1 cellular context compared by ENCODE assay signal in genomic region chr2:64722645-64723044, GRCh38.
TF ChIP-seq lines count a peak whose summit lies in the region.

No MANE protein-coding gene starts in this region.

TF ChIP-seq in K562, 482 proteins besides CTCF, POLR2A, EP300 and RAD21 (continued from another document and continues in another):
- TF ChIP-seq HOMEZ (CRISPR knock-in tag; IDR thresholded peaks at IDR 0.05) (no peak), CHD1 (IDR thresholded peaks at IDR 0.05; ENCODE audit: low read length) (no peak), TCF15 (CRISPR knock-in tag; IDR thresholded peaks at IDR 0.05) (no peak), POLR2AphosphoS5 (IDR thresholded peaks at IDR 0.05; ENCODE audit: control insufficient read depth, insufficient read depth, low read depth, low read length) (no peak), SNRNP70 (optimal IDR thresholded peaks at IDR 0.05; ENCODE audit: low read depth, low read length) (no peak), MIER1 (IDR thresholded peaks at IDR 0.05; ENCODE audit: low read depth) (no peak), NFE2 (IDR thresholded peaks at IDR 0.05; ENCODE audit: low read depth) (peak; percentile 54; the same call in 1 of the 2 replicates), FOXK2 (conservative IDR thresholded peaks at IDR 0.05 in 1 of 2, IDR thresholded peaks at IDR 0.05 in 1 of 2; ENCODE audit: low read depth in 2 of 2) (peak; percentile 51 to 58; a peak in 2 of 4 replicates), DLX4 (CRISPR knock-in tag; IDR thresholded peaks at IDR 0.05) (no peak), ATF2 (CRISPR knock-in tag; IDR thresholded peaks at IDR 0.05) (no peak), DPF2 (IDR thresholded peaks at IDR 0.05) (peak; percentile 52; the same call in 1 of the 2 replicates), ARID1B (IDR thresholded peaks at IDR 0.05) (peak; percentile 46; the same call in 1 of the 2 replicates), SPI1 (IDR thresholded peaks at IDR 0.05; ENCODE audit: borderline replicate concordance, low read depth, low read length) (peak; percentile 68), KLF1 (tag; IDR thresholded peaks at IDR 0.05) (no peak), SNAPC5 (CRISPR knock-in tag; IDR thresholded peaks at IDR 0.05) (no peak), NCOA6 (IDR thresholded peaks at IDR 0.05) (no peak), KAT8 (IDR thresholded peaks at IDR 0.05; ENCODE audit: low read depth) (no peak), TCF7 (IDR thresholded peaks at IDR 0.05; ENCODE audit: borderline replicate concordance) (0 out of 2 replicates have a peak, but pooled peaks have one; percentile 55), CGGBP1 (CRISPR knock-in tag; IDR thresholded peaks at IDR 0.05) (no peak), TFE3 (CRISPR knock-in tag; IDR thresholded peaks at IDR 0.05) (no peak), MLLT1 (IDR thresholded peaks at IDR 0.05) (no peak), GATA2 (CRISPR knock-in tag; IDR thresholded peaks at IDR 0.05) (no peak), ZNF551 (CRISPR knock-in tag; IDR thresholded peaks at IDR 0.05) (no peak), ETV5 (CRISPR knock-in tag; IDR thresholded peaks at IDR 0.05; ENCODE audit: low read depth) (no peak), ZZZ3 (IDR thresholded peaks at IDR 0.05) (no peak), KLF10 (CRISPR knock-in tag; IDR thresholded peaks at IDR 0.05) (no peak), GABPA (tag; conservative IDR thresholded peaks at IDR 0.05; ENCODE audit: low read depth) (no peak), FOSL1 (tag; conservative IDR thresholded peaks at IDR 0.05) (no peak), ETV1 (tag; conservative IDR thresholded peaks at IDR 0.05; ENCODE audit: low read depth) (no peak), SREBF2 (CRISPR knock-in tag; IDR thresholded peaks at IDR 0.05) (no peak), CBX2 (IDR thresholded peaks at IDR 0.05; ENCODE audit: insufficient read depth, low read length, poor library complexity, severe bottlenecking) (no peak), NFIC (IDR thresholded peaks at IDR 0.05) (no peak), CXXC5 (CRISPR knock-in tag; IDR thresholded peaks at IDR 0.05) (no peak), SMARCA4 (IDR thresholded peaks at IDR 0.05) (0 out of 2 replicates have a peak, but pooled peaks have one; percentile 20), C11orf30 (IDR thresholded peaks at IDR 0.05; ENCODE audit: low read depth) (no peak), RERE (CRISPR knock-in tag; IDR thresholded peaks at IDR 0.05; ENCODE audit: borderline replicate concordance) (no peak), CBX8 (IDR thresholded peaks at IDR 0.05; ENCODE audit: borderline replicate concordance, extremely low read depth, low read depth, low read length, poor library complexity, severe bottlenecking) (no peak), TRIM28 (IDR thresholded peaks at IDR 0.05) (no peak), ZNF384 (IDR thresholded peaks at IDR 0.05; ENCODE audit: low read depth, low read length) (no peak), PKNOX1 (IDR thresholded peaks at IDR 0.05) (no peak), LEF1 (IDR thresholded peaks at IDR 0.05) (0 out of 2 replicates have a peak, but pooled peaks have one; percentile 56), ZNF12 (CRISPR knock-in tag; IDR thresholded peaks at IDR 0.05) (no peak), MYBL2 (IDR thresholded peaks at IDR 0.05; ENCODE audit: low read depth) (no peak), MYBL2 (CRISPR knock-in tag; IDR thresholded peaks at IDR 0.05; ENCODE audit: borderline replicate concordance) (no peak), ZBTB9 (CRISPR knock-in tag; IDR thresholded peaks at IDR 0.05) (no peak), ZFPM2 (CRISPR knock-in tag; IDR thresholded peaks at IDR 0.05) (no peak), SAP30 (IDR thresholded peaks at IDR 0.05; ENCODE audit: borderline replicate concordance, insufficient read depth, low read depth, low read length, poor library complexity, severe bottlenecking) (no peak), EHMT2 (IDR thresholded peaks at IDR 0.05) (no peak), ELF4 (CRISPR knock-in tag; IDR thresholded peaks at IDR 0.05) (no peak), BRD9 (IDR thresholded peaks at IDR 0.05; ENCODE audit: low read depth, partially characterized antibody) (no peak), ZEB2 (IDR thresholded peaks at IDR 0.05) (no peak), HMBOX1 (IDR thresholded peaks at IDR 0.05) (peak; percentile 54; the same call in 1 of the 2 replicates)
